In genomic region chr4:48300004-48300403, GRCh38 we compare ENCODE assay signal across 16 cellular contexts.
"Had no signal": no experiment of that assay in that cellular context is flagged by ENCODE, and none has a peak within 500 bp of the region (broad histone marks: within the 10 kb centered on the region; RNA-seq: fewer than 3 reads in every experiment).

No MANE protein-coding gene starts in this region.

- H3K4me3 ChIP-seq: right atrium auricular region, smooth muscle cell had no signal

- H3K27me3 ChIP-seq: brain microvascular endothelial cell, right atrium auricular region had no signal

- H3K4me2 ChIP-seq: smooth muscle cell had no signal

- H3K27ac ChIP-seq: brain microvascular endothelial cell, right atrium auricular region had no signal

- FAIRE-seq: TTC549 had no signal

- ATAC-seq: activated CD8-positive, alpha-beta T cell treated with anti-CD3 and anti-CD28 coated beads, Interleukin-2, amount 10 ng/mL, durations not matched to agents 7 days and 5 days; activated T-cell treated with anti-CD3 and anti-CD28 coated beads, Interleukin-2, amount 50 U/mL, for 72 hours; natural killer cell had no signal

- H3K9me3 ChIP-seq: right atrium auricular region had no signal

- H3K4me1 ChIP-seq: right atrium auricular region had no signal

- H3K36me3 ChIP-seq: brain microvascular endothelial cell, right atrium auricular region had no signal

- DNase-seq: activated B cell treated with CpG ODN at 0.5 μM for 24 hours; activated CD4-positive, alpha-beta T cell treated with anti-CD3 and anti-CD28 coated beads, Interleukin-2, amount 10 ng/mL, durations not matched to agents 24 days and 14 days; activated CD8-positive, alpha-beta memory T cell treated with anti-CD3 and anti-CD28 coated beads, Interleukin-2, amount 50 U/mL, for 4 hours; activated CD8-positive, alpha-beta T cell treated with anti-CD3 and anti-CD28 coated beads, Interleukin-2, amount 10 ng/mL, durations not matched to agents 7 days and 5 days; activated gamma-delta T cell; activated T-cell treated with anti-CD3 and anti-CD28 coated beads, Interleukin-2, amount 50 U/mL, for 72 hours; amygdala; brain microvascular endothelial cell; effector memory CD4-positive, alpha-beta T cell; mesendoderm; natural killer cell; stimulated activated CD4-positive, alpha-beta T cell treated with anti-CD3 and anti-CD28 coated beads, Interleukin-4, amount 100 ng/mL, for 4 hours; stimulated activated CD8-positive, alpha-beta memory T cell treated with anti-CD3 and anti-CD28 coated beads, Interleukin-4, amount 100 ng/mL, for 48 hours had no signal
